8 cellular contexts compared by ENCODE assay signal in the genomic region with DNA sequence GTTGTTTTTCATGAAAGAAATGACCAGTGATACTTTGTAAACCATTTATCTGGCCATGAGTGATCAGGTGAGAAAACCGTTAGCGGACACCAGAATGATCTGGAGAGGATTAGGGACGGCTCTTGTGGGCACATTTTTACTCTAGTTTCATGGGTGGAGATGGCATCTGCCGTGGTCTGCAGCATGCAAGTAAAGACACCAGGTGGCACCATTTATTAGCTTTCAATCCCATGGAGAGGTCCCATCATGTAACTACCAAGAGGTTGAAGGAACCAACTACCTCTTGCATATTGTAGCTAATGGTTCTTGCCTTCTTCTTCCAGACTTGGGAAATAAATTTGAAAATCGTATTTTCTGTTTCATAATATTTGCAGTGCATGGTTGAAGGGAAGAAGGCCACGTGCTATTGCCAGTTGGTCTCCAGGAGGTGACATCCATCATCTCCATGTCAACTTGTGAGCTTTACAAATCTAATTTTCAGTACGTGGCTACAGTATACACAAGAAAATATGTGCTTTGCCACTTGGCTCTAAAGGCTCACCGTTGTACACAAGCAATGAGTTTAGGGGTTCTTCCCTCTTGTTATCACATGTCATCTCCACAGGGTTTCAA. TPM values are rescaled to one million over a fixed set of nuclear protein-coding genes. Genes with fewer than 3 reads are reported as not detected.
DNase-seq lines count a peak whose midpoint lies in the region; ATAC-seq and TF ChIP-seq lines count a peak whose summit lies in the region.

No MANE protein-coding gene starts in this region.

- H3K36me3 Mint-ChIP-seq in activated naive CD8-positive, alpha-beta T cell treated with anti-CD3 and anti-CD28 coated beads for 36 hours, result peaks cover 3% of the 10 kb centered on the region

- H3K36me3 ChIP-seq in Karpas-422 (ENCODE audit: insufficient read depth, low read length) (peaks cover 9% of the 10 kb centered on the region; the same call in 1 of the 2 replicates), SJCRH30 (no peaks in the 10 kb centered on the region; the same call in 1 of the 2 replicates), heart left ventricle (peaks cover 0 to 28% (median 5%) of the 10 kb centered on the region in 9 donors), prostate gland (no peaks in the 10 kb centered on the region)

- no peaks in the 10 kb centered on the region for H3K9me2 ChIP-seq in Karpas-422 (replicated peaks; ENCODE audit: insufficient read depth, low read length)

- no peaks in the 10 kb centered on the region for H3K27me3 Mint-ChIP-seq in activated naive CD8-positive, alpha-beta T cell treated with anti-CD3 and anti-CD28 coated beads for 36 hours

- peaks cover 36% of the 10 kb centered on the region for H3K4me1 Mint-ChIP-seq in activated naive CD8-positive, alpha-beta T cell treated with anti-CD3 and anti-CD28 coated beads for 36 hours

- H3K79me2 ChIP-seq in Karpas-422 (ENCODE audit: low read length), result peaks cover 34% of the 10 kb centered on the region

- H3K4me3 ChIP-seq in Karpas-422 (ENCODE audit: low read length) (peak overlapping the region; percentile 81), SJCRH30 (no peak overlapping the region), heart left ventricle (no peak overlapping the region), prostate gland (no peak overlapping the region)

- H2AFZ ChIP-seq in Karpas-422 (ENCODE audit: low read length), result no peak overlapping the region

- H3K4me2 ChIP-seq in Karpas-422 (ENCODE audit: low read depth, low read length, poor library complexity, severe bottlenecking), result peak overlapping the region; percentile 96

- intact Hi-C loops in heart left ventricle (cut with DNase I), result loop anchor here (1.0 to 10.0 kb wide), 11 partner anchors 38 to 282 kb away; partner anchors contain the start of genes EHD4 (in 3 of the 10), SPTBN5 (in 2 of the 10) and JMJD7 (in 1 of the 10)
- intact Hi-C loops in prostate gland (cut with DNase I), result loop anchor here (10.0 kb wide), 1 partner anchor 132 kb away; no protein-coding TSS in a partner anchor

- H4K20me1 ChIP-seq in Karpas-422 (ENCODE audit: insufficient read depth, low read depth, low read length), result no peaks in the 10 kb centered on the region

- DNase-seq in Daoy (ENCODE audit: low read depth) (peak; percentile 61), Karpas-422 (peak; percentile 90), SJCRH30 (peak; percentile 56 to 83), heart left ventricle (peak in 3 of 5 donors; percentile 27 to 40 (median 37)), prostate gland (ENCODE audit: low spot score) (peak; percentile 54)
- peak; percentile 46 for DNase-seq in activated naive CD8-positive, alpha-beta T cell treated with anti-CD3 and anti-CD28 coated beads for 36 hours

- peak in 3 of 4 donors; percentile 25 to 32 (median 30) for ATAC-seq in heart left ventricle
- ATAC-seq in GM19395 (IDR thresholded peaks at IDR 0.05; ENCODE audit: unreplicated experiment), result no peak
- ATAC-seq in HG03520 (IDR thresholded peaks at IDR 0.05; ENCODE audit: unreplicated experiment), result no peak

- H3K4me3 Mint-ChIP-seq in activated naive CD8-positive, alpha-beta T cell treated with anti-CD3 and anti-CD28 coated beads for 36 hours, result no peak overlapping the region

- WGBS in heart left ventricle, 4 donors, result 57 to 62% (median 60%) methylated on average over 8 of the region's 8 CpGs
- whole genome bisulfite sequencing in prostate gland, result 58% methylated on average over 8 of the region's 8 CpGs

- TF ChIP-seq CTCF in heart left ventricle (IDR thresholded peaks at IDR 0.05) (peak; percentile 48 to 83 (median 72)), prostate gland (IDR thresholded peaks at IDR 0.05) (peak in 3 of 4 experiments; percentile 57 to 88 (median 80))

- peaks cover 42% of the 10 kb centered on the region for H3K4me1 ChIP-seq in Karpas-422 (ENCODE audit: low read length)
- H3K4me1 ChIP-seq in SJCRH30, result peaks cover 19% of the 10 kb centered on the region
- H3K4me1 ChIP-seq in heart left ventricle, result peaks cover 3 to 43% (median 32%) of the 10 kb centered on the region in 12 donors
- no peaks in the 10 kb centered on the region for H3K4me1 ChIP-seq in prostate gland (replicated peaks)

- H3K9me3 ChIP-seq in Karpas-422 (ENCODE audit: low read length), result no peaks in the 10 kb centered on the region
- no peaks in the 10 kb centered on the region for H3K9me3 ChIP-seq in SJCRH30 (replicated peaks)
- no peaks in the 10 kb centered on the region for H3K9me3 ChIP-seq in heart left ventricle
- no peaks in the 10 kb centered on the region for H3K9me3 ChIP-seq in prostate gland

- peak overlapping the region; percentile 89 for H3K27ac Mint-ChIP-seq in activated naive CD8-positive, alpha-beta T cell treated with anti-CD3 and anti-CD28 coated beads for 36 hours

- no peak for TF ChIP-seq POLR2A in heart left ventricle (IDR thresholded peaks at IDR 0.05)
- no peak for TF ChIP-seq POLR2A in prostate gland (IDR thresholded peaks at IDR 0.05)

- no peaks in the 10 kb centered on the region for H3K9me3 Mint-ChIP-seq in activated naive CD8-positive, alpha-beta T cell treated with anti-CD3 and anti-CD28 coated beads for 36 hours

- H3K27ac ChIP-seq in Karpas-422 (ENCODE audit: low read length) (peak overlapping the region; percentile 88), SJCRH30 (no peak overlapping the region), heart left ventricle (peak overlapping the region in 3 of 12 donors; percentile 85 to 92 (median 91)), prostate gland (no peak overlapping the region)

- H3K9ac ChIP-seq in Karpas-422 (ENCODE audit: low read length), result peak overlapping the region; percentile 90

- H3K27me3 ChIP-seq in Karpas-422 (ENCODE audit: low read length) (no peaks in the 10 kb centered on the region), SJCRH30 (no peaks in the 10 kb centered on the region), heart left ventricle (no peaks in the 10 kb centered on the region), prostate gland (replicated peaks; ENCODE audit: insufficient read depth) (no peaks in the 10 kb centered on the region)

RNA-seq across cellular contexts. Expression of gene MAPKBP1, which starts 1.5 kb away (rescaled TPM):
- 3.7 and 4.3 TPM in 2 replicates for total RNA-seq in Daoy (2014; rRNA removed; shearing (Covaris generic))
- 17.8 and 29.8 TPM in 2 replicates for total RNA-seq in Karpas-422 (2014; rRNA removed; shearing (Covaris generic); ENCODE audit: low replicate concordance)
- total RNA-seq in SJCRH30 (2014; rRNA removed; shearing (Covaris generic)), result 10.9 and 14.5 TPM in 2 replicates
- total RNA-seq in activated naive CD8-positive, alpha-beta T cell treated with anti-CD3 and anti-CD28 coated beads for 36 hours, result 10 to 100 TPM; 13.2 to 14.2 TPM
- total RNA-seq in heart left ventricle (10 to 100 TPM; 12.0 to 20.5 (median 14.8) TPM), prostate gland (10 to 100 TPM; 17.4 to 62.8 TPM)
- polyA plus RNA-seq in heart left ventricle, result 10 to 100 TPM in 1 of 2 donors, 1 to 10 TPM in 1; 6.3 to 17.0 TPM

RNA-seq across cellular contexts. Expression of gene JMJD7, which starts 55.1 kb away (rescaled TPM):
- 0.65 and 3.0 TPM in 2 replicates for total RNA-seq in Daoy (2014; rRNA removed; shearing (Covaris generic))
- total RNA-seq in Karpas-422 (2014; rRNA removed; shearing (Covaris generic); ENCODE audit: low replicate concordance), result 2.8 and 9.2 TPM in 2 replicates
- 7.0 and 7.5 TPM in 2 replicates for total RNA-seq in SJCRH30 (2014; rRNA removed; shearing (Covaris generic))
- 10 to 100 TPM in 1 of 2 experiments, 1 to 10 TPM in 1; 9.4 to 10.9 TPM for total RNA-seq in activated naive CD8-positive, alpha-beta T cell treated with anti-CD3 and anti-CD28 coated beads for 36 hours
- total RNA-seq in heart left ventricle, result 10 to 100 TPM in 6 of 9 donors, 1 to 10 TPM in 3; 5.4 to 17.9 (median 11.8) TPM
- 10 to 100 TPM in 1 of 2 donors, 1 to 10 TPM in 1; 7.3 to 20.6 TPM for polyA plus RNA-seq in heart left ventricle
- total RNA-seq in prostate gland, result 10 to 100 TPM; 20.7 to 56.6 TPM

Comparison
In these comparisons a context has a peak if more than half of its experiments do, and no peak if none do; other contexts are left out.
1. DNase-seq: peak in every context shown above with its lines; median percentile 90 in Karpas-422; 70 in SJCRH30; 61 in Daoy; 54 in prostate gland; 46 in activated naive CD8-positive, alpha-beta T cell treated with anti-CD3 and anti-CD28 coated beads for 36 hours; 37 in heart left ventricle.
2. ATAC-seq: peak in heart left ventricle (3 of 4); none in GM19395 (single experiment) and HG03520 (single experiment).